In genomic region chr6:14125346-14125745, GRCh38 we compare ENCODE assay signal across 24 cellular contexts.
"Had no signal": no experiment of that assay in that cellular context is flagged by ENCODE, and none has a peak within 500 bp of the region (broad histone marks: within the 10 kb centered on the region; RNA-seq: fewer than 3 reads in every experiment).

No MANE protein-coding gene starts in this region.

- DNase-seq: activated CD4-positive, alpha-beta T cell treated with anti-CD3 and anti-CD28 coated beads for 48 hours; activated CD4-positive, alpha-beta T cell treated with anti-CD3 and anti-CD28 coated beads, Interleukin-2, amount 50 U/mL, for 48 hours; activated CD8-positive, alpha-beta memory T cell treated with anti-CD3 and anti-CD28 coated beads for 24 hours; activated gamma-delta T cell treated with Interleukin-2 at 50 U/mL for 16 hours; activated naive CD4-positive, alpha-beta T cell treated with anti-CD3 and anti-CD28 coated beads, Interleukin-2, amount 50 U/mL, for 16 hours; central memory CD4-positive, alpha-beta T cell; endodermal cell; foreskin fibroblast; heart left ventricle; hypothalamus; immature natural killer cell; kidney; natural killer cell; right lobe of liver; stimulated activated CD4-positive, alpha-beta T cell treated with anti-CD3 and anti-CD28 coated beads, Interleukin-2, amount 100 ng/mL, for 48 hours; stimulated activated naive CD8-positive, alpha-beta T cell treated with anti-CD3 and anti-CD28 coated beads, Interleukin-15, amount 100 ng/mL, for 72 hours; substantia nigra; T-cell had no signal

- H3K36me3 Mint-ChIP-seq: natural killer cell had no signal

- H3K4me3 ChIP-seq: breast epithelium, heart left ventricle, right lobe of liver, vagina had no signal

- H3K9me3 ChIP-seq: breast epithelium, heart left ventricle, neutrophil, right lobe of liver, vagina had no signal

- H3K4me1 ChIP-seq: breast epithelium, right lobe of liver had no signal

- H3K27me3 Mint-ChIP-seq: stimulated activated naive CD8-positive, alpha-beta T cell treated with anti-CD3 and anti-CD28 coated beads, Interleukin-15, amount 100 ng/mL, for 72 hours; T-cell had no signal

- H3K27ac Mint-ChIP-seq: endodermal cell; T-cell; T-helper 2 cell treated with Interferon-gamma antibody and Interleukin-4, amounts not matched to agents 5 μg/mL and 100 μg/mL, for 36 hours; type B pancreatic cell had no signal

- H3K36me3 ChIP-seq: breast epithelium, heart left ventricle, neutrophil, right lobe of liver, vagina had no signal

- FAIRE-seq: kidney had no signal

- ATAC-seq: esophagus mucosa; heart left ventricle; natural killer cell; right lobe of liver; stimulated activated naive CD8-positive, alpha-beta T cell treated with anti-CD3 and anti-CD28 coated beads, Interleukin-15, amount 100 ng/mL, for 72 hours; T-cell had no signal

- H3K4me3 Mint-ChIP-seq: endodermal cell; immature natural killer cell; natural killer cell; T-cell; T-helper 2 cell treated with Interferon-gamma antibody and Interleukin-4, amounts not matched to agents 5 μg/mL and 100 μg/mL, for 36 hours; type B pancreatic cell had no signal

- H3K9me3 Mint-ChIP-seq: endodermal cell; immature natural killer cell; natural killer cell; stimulated activated naive CD8-positive, alpha-beta T cell treated with anti-CD3 and anti-CD28 coated beads, Interleukin-15, amount 100 ng/mL, for 72 hours; T-cell; T-helper 2 cell treated with Interferon-gamma antibody and Interleukin-4, amounts not matched to agents 5 μg/mL and 100 μg/mL, for 36 hours; type B pancreatic cell had no signal

- H3K27ac ChIP-seq: breast epithelium, neutrophil, right lobe of liver, vagina had no signal

- H3K27me3 ChIP-seq: breast epithelium, heart left ventricle, neutrophil, right lobe of liver, vagina had no signal
